Comparison of ENCODE assay signal across 26 cellular contexts in the genomic region with DNA sequence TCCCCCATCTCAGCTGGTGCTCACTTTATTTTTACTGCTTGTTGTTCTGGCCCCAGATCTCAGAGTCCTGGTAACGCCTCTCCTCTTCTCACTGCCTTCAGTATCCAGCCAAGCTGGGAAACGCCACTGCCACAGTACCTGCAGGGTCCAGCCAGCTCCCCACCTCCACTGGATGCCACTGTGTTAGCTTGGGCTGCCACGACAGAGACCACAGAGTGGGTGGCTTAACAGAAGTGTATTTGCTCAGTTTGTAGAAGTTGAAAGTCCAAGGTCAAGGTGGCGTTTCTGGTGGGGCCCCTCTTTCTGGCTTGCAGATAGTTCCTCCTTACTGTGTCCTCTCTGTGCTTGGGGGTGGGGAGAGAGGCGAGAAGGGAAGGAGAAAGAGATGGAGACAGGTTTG.
"Had no signal": no experiment of that assay in that cellular context is flagged by ENCODE, and none has a peak within 500 bp of the region (broad histone marks: within the 10 kb centered on the region; RNA-seq: fewer than 3 reads in every experiment).

No MANE protein-coding gene starts in this region.

- H3K4me3 ChIP-seq: adrenal gland, Peyer's patch, SJSA1 had no signal

- H3K36me3 Mint-ChIP-seq: activated naive CD8-positive, alpha-beta T cell treated with anti-CD3 and anti-CD28 coated beads, Interleukin-2, amount 10 ng/mL, durations not matched to agents 7 days and 5 days had no signal

- H3K27ac Mint-ChIP-seq: activated CD4-positive, alpha-beta memory T cell treated with anti-CD3 and anti-CD28 coated beads for 36 hours; activated CD4-positive, alpha-beta T cell treated with anti-CD3 and anti-CD28 coated beads, Interleukin-2, amount 10 ng/mL, durations not matched to agents 7 days and 5 days; activated naive CD8-positive, alpha-beta T cell treated with anti-CD3 and anti-CD28 coated beads, Interleukin-2, amount 10 ng/mL, durations not matched to agents 7 days and 5 days; activated T-helper 2 cell treated with anti-CD3 and anti-CD28 coated beads, Interferon-gamma antibody, Interleukin-2, Interleukin-4, amounts not matched to agents 10 μg/mL and 5 μg/mL and 100 μg/mL, durations not matched to agents 14 hours and 24 hours and 36 hours had no signal

- H3K27me3 ChIP-seq: adrenal gland, Peyer's patch, SJSA1 had no signal

- DNase-seq: activated CD4-positive, alpha-beta memory T cell treated with anti-CD3 and anti-CD28 coated beads for 36 hours; activated CD4-positive, alpha-beta T cell treated with anti-CD3 and anti-CD28 coated beads, Interleukin-2, amount 10 ng/mL, durations not matched to agents 7 days and 5 days; activated CD4-positive, CD25-positive, alpha-beta regulatory T cell; activated CD8-positive, alpha-beta memory T cell treated with anti-CD3 and anti-CD28 coated beads for 24 hours; activated gamma-delta T cell treated with Interleukin-2 at 50 U/mL for 16 hours; activated naive CD4-positive, alpha-beta T cell treated with anti-CD3 and anti-CD28 coated beads, Interleukin-2, amount 50 U/mL, for 16 hours; activated naive CD8-positive, alpha-beta T cell treated with anti-CD3 and anti-CD28 coated beads, Interleukin-2, amount 10 ng/mL, durations not matched to agents 7 days and 5 days; activated T-cell treated with anti-CD3 and anti-CD28 coated beads, Interleukin-2, amount 50 U/mL, for 48 hours; adrenal gland; anterior cingulate cortex; central memory CD4-positive, alpha-beta T cell; NCI-H1105 treated with DMSO at 0.1 percent for 48 hours; NCI-H1436 treated with DMSO at 0.1 percent for 48 hours; NCI-H187; NCI-H2081 treated with DMSO at 0.1 percent for 48 hours; NCI-H2227 treated with DMSO at 0.1 percent for 48 hours; NCI-H446 treated with DMSO at 0.1 percent for 48 hours; NCI-H526; NCI-H774; Peyer's patch; Right ventricle myocardium superior; T-helper 1 cell had no signal

- H3K4me1 Mint-ChIP-seq: activated CD4-positive, alpha-beta T cell treated with anti-CD3 and anti-CD28 coated beads, Interleukin-2, amount 10 ng/mL, durations not matched to agents 7 days and 5 days; activated naive CD8-positive, alpha-beta T cell treated with anti-CD3 and anti-CD28 coated beads, Interleukin-2, amount 10 ng/mL, durations not matched to agents 7 days and 5 days had no signal

- H3K27ac ChIP-seq: adrenal gland, Peyer's patch, RWPE1, SJSA1, VCaP had no signal

- H3K36me3 ChIP-seq: adrenal gland, Peyer's patch, SJSA1 had no signal

- H3K4me3 Mint-ChIP-seq: activated CD4-positive, alpha-beta memory T cell treated with anti-CD3 and anti-CD28 coated beads for 36 hours; activated CD4-positive, alpha-beta T cell treated with anti-CD3 and anti-CD28 coated beads, Interleukin-2, amount 10 ng/mL, durations not matched to agents 7 days and 5 days; activated naive CD8-positive, alpha-beta T cell treated with anti-CD3 and anti-CD28 coated beads, Interleukin-2, amount 10 ng/mL, durations not matched to agents 7 days and 5 days had no signal

- H3K27me3 Mint-ChIP-seq: activated CD4-positive, alpha-beta T cell treated with anti-CD3 and anti-CD28 coated beads, Interleukin-2, amount 10 ng/mL, durations not matched to agents 7 days and 5 days; activated naive CD8-positive, alpha-beta T cell treated with anti-CD3 and anti-CD28 coated beads, Interleukin-2, amount 10 ng/mL, durations not matched to agents 7 days and 5 days had no signal

- H3K9me3 ChIP-seq: adrenal gland, Peyer's patch, SJSA1 had no signal
